Comparison of ENCODE assay signal across 9 cellular contexts in the genomic region with DNA sequence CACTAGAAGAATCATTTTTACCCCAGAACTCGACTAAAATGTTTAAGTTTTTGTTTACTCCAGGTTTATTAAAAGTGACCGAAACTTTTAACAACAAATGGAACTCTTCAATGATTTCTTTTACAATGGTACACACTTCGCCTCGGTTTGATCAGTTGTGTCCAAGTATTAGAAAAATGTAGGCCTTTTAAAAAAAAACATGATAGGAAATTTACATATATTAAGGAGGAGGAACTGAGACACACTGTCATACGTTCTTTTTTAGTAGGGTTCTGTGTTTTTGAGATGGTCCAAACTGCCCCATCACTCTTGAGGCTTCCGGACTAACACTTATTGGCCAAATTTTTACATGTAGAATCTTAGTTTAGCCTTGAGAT. TPM values are rescaled to one million over a fixed set of nuclear protein-coding genes. Genes with fewer than 3 reads are reported as not detected.
DNase-seq lines count a peak whose midpoint lies in the region; ATAC-seq, FAIRE-seq and TF ChIP-seq lines count a peak whose summit lies in the region.
"Had no signal": no experiment of that assay in that cellular context is flagged by ENCODE, and none has a peak within 500 bp of the region (broad histone marks: within the 10 kb centered on the region; RNA-seq: fewer than 3 reads in every experiment).

No MANE protein-coding gene starts in this region.

- WGBS in small intestine, 3 donors, result 60 to 83% (median 71%) methylated on average over 6 of the region's 6 CpGs

- H3K27ac ChIP-seq in small intestine (ENCODE audit: low read depth in 1 of 2, low read length in 1 of 2), result peak overlapping the region; percentile 24 to 96
- H3K27ac ChIP-seq: parathyroid adenoma had no signal

- H3K4me3 ChIP-seq in fibroblast of villous mesenchyme (ENCODE audit: low read depth, low read length) (peak overlapping the region; percentile 70), small intestine (ENCODE audit: low read depth in 1 of 2, low read length in 2 of 2) (peak overlapping the region in 1 of 2 donors; percentile 97)

- H3K36me3 Mint-ChIP-seq in T-cell, result peaks cover 8% of the 10 kb centered on the region

- no peaks in the 10 kb centered on the region for H3K27me3 Mint-ChIP-seq in T-cell

- H3K27ac Mint-ChIP-seq in T-cell, result peak overlapping the region; percentile 97

- CTCF ChIA-PET in T-cell (lab: Charles Lee), result interaction anchor here in 1 of 2 donors (0.8 to 1.1 kb wide), 3 partner anchors 24 to 48 kb away, joined by 3 to 5 read pairs (median 3); no protein-coding TSS in a partner anchor

- FAIRE-seq in small intestine (lab: Jason Lieb, UNC), result no peak

- DNase-seq in T-cell (peak in 1 of 34 experiments; percentile 17), fibroblast of villous mesenchyme (ENCODE audit: low read depth) (no peak), small intestine (no peak), SIG-M5 treated with dmso at 0.1 percent for 504 hours (lab: John Stamatoyannopoulos, UW; ENCODE audit: unreplicated experiment) (no peak)

- no peaks in the 10 kb centered on the region for H3K27me3 ChIP-seq in small intestine (ENCODE audit: control insufficient read depth in 2 of 2, insufficient read depth in 2 of 2, low read length in 2 of 2)

- H3K4me1 ChIP-seq in small intestine (ENCODE audit: control insufficient read depth in 2 of 2, insufficient read depth in 1 of 2, low read depth in 1 of 2, low read length in 1 of 2), result no peaks in the 10 kb centered on the region
- H3K4me1 ChIP-seq: parathyroid adenoma had no signal

- no peaks in the 10 kb centered on the region for H3K36me3 ChIP-seq in small intestine (ENCODE audit: control insufficient read depth in 2 of 2, insufficient read depth in 2 of 2, low read length in 2 of 2)

- peak; percentile 29 for ATAC-seq in GM19035 (IDR thresholded peaks at IDR 0.05; ENCODE audit: unreplicated experiment)
- no peak for ATAC-seq in T-cell (replicated peaks in 1 of 4)
- no peak for ATAC-seq in HG03097 (IDR thresholded peaks at IDR 0.05; ENCODE audit: low FRiP score, unreplicated experiment)
- ATAC-seq in HG03571 (IDR thresholded peaks at IDR 0.05; ENCODE audit: unreplicated experiment), result no peak
- no peak for ATAC-seq in HG02610 (IDR thresholded peaks at IDR 0.05; ENCODE audit: unreplicated experiment)

- peaks cover 0 to 4% (median 0%) of the 10 kb centered on the region in 3 donors for H3K9me3 Mint-ChIP-seq in T-cell

- POLR2A ChIA-PET in T-cell (lab: Charles Lee), result interaction anchor here in 1 of 2 donors (0.6 to 1.2 kb wide), 5 partner anchors 28 to 55 kb away, joined by 3 to 15 read pairs (median 6); no protein-coding TSS in a partner anchor

- H3K4me3 Mint-ChIP-seq in T-cell, result peak overlapping the region; percentile 92 to 98 (median 94)

- TF ChIP-seq CTCF in fibroblast of villous mesenchyme (IDR thresholded peaks at IDR 0.05; ENCODE audit: insufficient read depth, low read depth, low read length), result no peak

- peaks cover 62 to 64% (median 63%) of the 10 kb centered on the region in 3 donors for H3K4me1 Mint-ChIP-seq in T-cell

- H3K9me3 ChIP-seq in small intestine (ENCODE audit: control insufficient read depth, low read depth), result no peaks in the 10 kb centered on the region

RNA-seq across cellular contexts. Expression of gene PRDM2, which starts 1.3 kb away (rescaled TPM):
- 100 to 1,000 TPM in 2 of 5 donors, 10 to 100 TPM in 3; 93.3 to 162 (median 99.4) TPM for total RNA-seq in T-cell
- 13.9 and 19.9 TPM in 2 replicates for total RNA-seq in fibroblast of villous mesenchyme
- 10 to 100 TPM in 2 of 3 donors, 1 to 10 TPM in 1; 9.5 to 12.0 (median 11.4) TPM for polyA plus RNA-seq in small intestine
